ENCODE assay signal across 15 cellular contexts in the genomic region with DNA sequence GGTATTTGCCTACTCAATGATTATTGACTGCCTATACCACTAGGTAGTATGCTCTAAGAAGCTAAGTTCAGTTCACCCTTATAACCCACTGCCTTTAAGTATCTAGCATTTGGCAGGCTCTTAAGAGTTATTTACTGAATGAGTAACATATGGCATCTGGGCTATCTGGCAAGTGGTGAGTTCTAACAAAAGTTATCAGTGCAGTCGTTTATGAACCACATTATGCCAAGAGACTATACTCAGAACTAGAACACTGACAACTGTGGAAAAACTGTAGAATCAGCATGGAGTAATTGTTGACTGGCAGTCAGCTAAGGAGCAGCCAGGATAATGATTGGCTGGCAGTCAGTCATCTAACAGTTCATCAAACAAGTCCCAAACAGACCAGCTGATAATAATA. TPM values are rescaled to one million over a fixed set of nuclear protein-coding genes. Genes with fewer than 3 reads are reported as not detected.
DNase-seq lines count a peak whose midpoint lies in the region; ATAC-seq and TF ChIP-seq lines count a peak whose summit lies in the region.
"Had no signal": no experiment of that assay in that cellular context is flagged by ENCODE, and none has a peak within 500 bp of the region (broad histone marks: within the 10 kb centered on the region; RNA-seq: fewer than 3 reads in every experiment).

No MANE protein-coding gene starts in this region.

- H3K4me3 ChIP-seq in GM23248 (no peak overlapping the region), fibroblast of pulmonary artery (replicated peaks; ENCODE audit: low read depth, low read length) (no peak overlapping the region)
- H3K4me3 ChIP-seq: PC-9, skin epidermis, thoracic aorta had no signal

- H3K4me2 ChIP-seq in GM23248 (ENCODE audit: unreplicated experiment): no peak overlapping the region
- H3K4me2 ChIP-seq: PC-9 had no signal

- ATAC-seq in omental fat pad (ENCODE audit: low FRiP score): peak; percentile 48
- no peak for ATAC-seq in GM18858 (IDR thresholded peaks at IDR 0.05; ENCODE audit: unreplicated experiment)
- ATAC-seq: activated CD8-positive, alpha-beta T cell treated with anti-CD3 and anti-CD28 coated beads for 36 hours had no signal

- WGBS in GM23248 (ENCODE audit: low coverage in 1 of 2, low lambda C conversion rate in 2 of 2, missing lambda C conversion rate in 2 of 2), 2 experiments: 6 to 10% methylated on average over 1 of the region's 1 CpG

- H3K9me2 ChIP-seq in GM23248 (ENCODE audit: insufficient read depth): no peaks in the 10 kb centered on the region

- no peaks in the 10 kb centered on the region for H3K27me3 ChIP-seq in GM23248 (replicated peaks; ENCODE audit: insufficient read depth)

- DNase-seq in GM23248 (peak; percentile 48), RPMI7951 (ENCODE audit: low read depth) (peak; percentile 20), fibroblast of pulmonary artery (ENCODE audit: low read depth) (peak; percentile 40), omental fat pad (ENCODE audit: low spot score) (no peak), superior temporal gyrus (ENCODE audit: extremely low spot score) (no peak), NOMO-1 treated with DMSO at 0.1 percent for 48 hours (lab: John Stamatoyannopoulos, UW; ENCODE audit: unreplicated experiment) (no peak)
- DNase-seq: activated CD8-positive, alpha-beta T cell treated with anti-CD3 and anti-CD28 coated beads for 36 hours; activated naive CD4-positive, alpha-beta T cell; COR-L47; dermis blood vessel endothelial cell; Kasumi-1; PC-9 had no signal

- H3K9ac ChIP-seq in GM23248: no peak overlapping the region

- H3F3A ChIP-seq in GM23248 (ENCODE audit: insufficient read depth): peaks cover 24% of the 10 kb centered on the region

- no peaks in the 10 kb centered on the region for H3K9me3 ChIP-seq in GM23248 (ENCODE audit: low read depth)
- H3K9me3 ChIP-seq: thoracic aorta had no signal

- no peak overlapping the region for H3K27ac ChIP-seq in GM23248
- H3K27ac ChIP-seq: PC-9, skin epidermis, thoracic aorta had no signal

- in situ Hi-C loops in GM23248 (cut with MboI): no loop called here

- H3K79me2 ChIP-seq in GM23248 (ENCODE audit: insufficient read depth): peaks cover 100% of the 10 kb centered on the region

- H3K4me1 ChIP-seq in GM23248 (ENCODE audit: insufficient read depth): peaks cover 23% of the 10 kb centered on the region

- H4K20me1 ChIP-seq in GM23248 (ENCODE audit: insufficient read depth): 0 out of 2 replicates have a peak, but pooled peaks cover 16% of the 10 kb centered on the region

- H2AFZ ChIP-seq in GM23248: no peak overlapping the region
- H2AFZ ChIP-seq: PC-9 had no signal

- no peaks in the 10 kb centered on the region for H3K36me3 ChIP-seq in GM23248 (ENCODE audit: low read depth)
- H3K36me3 ChIP-seq: thoracic aorta had no signal

- TF ChIP-seq CTCF in fibroblast of pulmonary artery (IDR thresholded peaks at IDR 0.05; ENCODE audit: low read length, missing control alignments) (no peak), omental fat pad (IDR thresholded peaks at IDR 0.05) (no peak)

RNA-seq across cellular contexts. Expression of a gene that starts 25.8 kb away (rescaled TPM):
- 87.4 and 91.6 TPM in 2 replicates for total RNA-seq in GM23248 (2014; rRNA removed; shearing (Covaris generic))
- 57.3 and 59.0 TPM in 2 replicates for polyA plus RNA-seq in GM23248 (2016; fragmentation: Nextera tagmentation; extraction: Ambion mirVana)
- 84.6 and 127 TPM in 2 replicates for total RNA-seq in RPMI7951 (2014; rRNA removed; shearing (Covaris generic))
- total RNA-seq in omental fat pad: 100 to 1,000 TPM in 2 of 4 donors, 10 to 100 TPM in 2; 83.4 to 120 (median 106) TPM

Comparison
In these comparisons a context has a peak if more than half of its experiments do, and no peak if none do; other contexts are left out.
1. DNase-seq: peak in GM23248 (single experiment), RPMI7951 (single experiment) and fibroblast of pulmonary artery (single experiment); none in omental fat pad (single experiment), superior temporal gyrus (single experiment) and NOMO-1 treated with DMSO at 0.1 percent for 48 hours (single experiment).